In the genomic region with DNA sequence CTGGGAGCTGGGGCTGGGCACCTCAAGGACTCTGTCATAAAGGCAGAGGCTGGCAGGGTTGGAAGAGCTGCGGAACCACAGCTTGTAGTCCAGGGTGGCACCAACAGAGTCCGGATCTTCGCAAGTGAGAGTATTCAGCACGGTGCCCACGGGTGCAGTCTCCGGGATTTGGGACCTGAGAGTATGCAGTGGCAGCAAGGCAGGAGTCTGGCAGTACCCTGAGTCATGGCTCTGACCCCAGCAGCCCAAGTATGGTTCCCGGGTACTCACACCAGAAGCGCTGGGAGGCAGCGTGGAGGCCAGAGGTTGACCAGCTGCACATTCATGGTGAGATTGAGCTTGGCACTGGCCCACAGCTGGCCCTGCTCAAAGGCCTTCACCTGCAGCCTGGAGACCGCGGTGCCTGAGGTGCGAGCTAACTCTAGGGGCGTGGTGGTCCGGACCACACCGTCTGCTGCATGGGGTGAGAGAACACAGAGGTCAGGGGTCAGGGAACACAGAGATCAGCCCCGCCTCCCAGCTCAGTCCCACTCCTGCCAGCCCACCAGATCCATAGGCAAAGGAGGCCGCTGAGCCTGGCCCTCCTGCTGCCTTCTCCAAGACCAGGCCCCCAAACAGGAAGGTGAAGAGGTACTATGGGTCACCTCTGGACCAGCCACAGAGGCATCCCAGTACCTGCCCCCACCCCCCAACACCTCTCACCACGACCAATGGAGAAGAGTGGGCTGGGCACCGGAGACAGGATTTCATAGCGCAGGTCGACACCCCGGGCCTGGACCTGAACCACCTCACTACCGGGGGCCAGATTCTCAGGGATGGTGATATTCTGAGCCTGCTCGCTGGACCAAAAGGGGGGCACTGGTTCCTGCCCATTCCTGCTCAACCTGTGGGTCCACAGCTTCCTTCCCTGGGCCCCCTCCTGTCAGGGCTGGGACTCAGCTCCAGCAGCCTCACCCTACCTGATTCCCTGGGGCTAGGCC, we compare ENCODE assay signal across 1 cellular context.
TF ChIP-seq lines count a peak whose summit lies in the region.

No MANE protein-coding gene starts in this region.

TF ChIP-seq in HepG2, 621 proteins besides CTCF, POLR2A, EP300 and RAD21 (continued from another document):
- TF ChIP-seq, protein P1, sequence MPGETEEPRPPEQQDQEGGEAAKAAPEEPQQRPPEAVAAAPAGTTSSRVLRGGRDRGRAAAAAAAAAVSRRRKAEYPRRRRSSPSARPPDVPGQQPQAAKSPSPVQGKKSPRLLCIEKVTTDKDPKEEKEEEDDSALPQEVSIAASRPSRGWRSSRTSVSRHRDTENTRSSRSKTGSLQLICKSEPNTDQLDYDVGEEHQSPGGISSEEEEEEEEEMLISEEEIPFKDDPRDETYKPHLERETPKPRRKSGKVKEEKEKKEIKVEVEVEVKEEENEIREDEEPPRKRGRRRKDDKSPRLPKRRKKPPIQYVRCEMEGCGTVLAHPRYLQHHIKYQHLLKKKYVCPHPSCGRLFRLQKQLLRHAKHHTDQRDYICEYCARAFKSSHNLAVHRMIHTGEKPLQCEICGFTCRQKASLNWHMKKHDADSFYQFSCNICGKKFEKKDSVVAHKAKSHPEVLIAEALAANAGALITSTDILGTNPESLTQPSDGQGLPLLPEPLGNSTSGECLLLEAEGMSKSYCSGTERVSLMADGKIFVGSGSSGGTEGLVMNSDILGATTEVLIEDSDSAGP (CRISPR knock-in tag; IDR thresholded peaks at IDR 0.05; ENCODE audit: borderline replicate concordance): 0 out of 2 replicates have a peak, but pooled peaks have one; percentile 2
- TF ChIP-seq ZKSCAN5 (CRISPR knock-in tag; IDR thresholded peaks at IDR 0.05) (no peak), HNF4A (CRISPR knock-in tag; IDR thresholded peaks at IDR 0.05) (peak; percentile 49), NR2F1 (CRISPR knock-in tag; IDR thresholded peaks at IDR 0.05) (peak in 1 of 2 experiments; percentile 43; a peak in 1 of 4 replicates), SMYD3 (CRISPR knock-in tag; IDR thresholded peaks at IDR 0.05) (no peak), ZFX (CRISPR knock-in tag; IDR thresholded peaks at IDR 0.05; ENCODE audit: low read depth) (peak; percentile 43; the same call in 1 of the 2 replicates), SYNCRIP (IDR thresholded peaks at IDR 0.05; ENCODE audit: insufficient read depth, low read depth, low read length) (no peak), ATAD3A (CRISPR knock-in tag; IDR thresholded peaks at IDR 0.05) (no peak), MYC (CRISPR knock-in tag; IDR thresholded peaks at IDR 0.05; ENCODE audit: borderline replicate concordance) (peak; percentile 45; the same call in 1 of the 2 replicates), ZFAT (CRISPR knock-in tag; conservative IDR thresholded peaks at IDR 0.05) (no peak), ZBTB3 (CRISPR knock-in tag; IDR thresholded peaks at IDR 0.05; ENCODE audit: borderline replicate concordance, low read depth) (no peak), ZNF3 (CRISPR knock-in tag; IDR thresholded peaks at IDR 0.05) (no peak), CENPT (CRISPR knock-in tag; IDR thresholded peaks at IDR 0.05; ENCODE audit: low read depth) (no peak), ETV5 (CRISPR knock-in tag; IDR thresholded peaks at IDR 0.05; ENCODE audit: borderline replicate concordance) (no peak), MAZ (IDR thresholded peaks at IDR 0.05; ENCODE audit: borderline replicate concordance, low read depth, low read length) (no peak), MAZ (CRISPR knock-in tag; IDR thresholded peaks at IDR 0.05; ENCODE audit: low read depth) (no peak), HMGA1 (CRISPR knock-in tag; conservative IDR thresholded peaks at IDR 0.05) (no peak), CBX2 (IDR thresholded peaks at IDR 0.05; ENCODE audit: low read depth, low read length) (no peak), CBX2 (CRISPR knock-in tag; IDR thresholded peaks at IDR 0.05; ENCODE audit: low read depth) (no peak), CHCHD3 (CRISPR knock-in tag; IDR thresholded peaks at IDR 0.05) (no peak), SATB2 (CRISPR knock-in tag; IDR thresholded peaks at IDR 0.05) (no peak), NBN (conservative IDR thresholded peaks at IDR 0.05) (no peak)
- TF ChIP-seq, protein P2, sequence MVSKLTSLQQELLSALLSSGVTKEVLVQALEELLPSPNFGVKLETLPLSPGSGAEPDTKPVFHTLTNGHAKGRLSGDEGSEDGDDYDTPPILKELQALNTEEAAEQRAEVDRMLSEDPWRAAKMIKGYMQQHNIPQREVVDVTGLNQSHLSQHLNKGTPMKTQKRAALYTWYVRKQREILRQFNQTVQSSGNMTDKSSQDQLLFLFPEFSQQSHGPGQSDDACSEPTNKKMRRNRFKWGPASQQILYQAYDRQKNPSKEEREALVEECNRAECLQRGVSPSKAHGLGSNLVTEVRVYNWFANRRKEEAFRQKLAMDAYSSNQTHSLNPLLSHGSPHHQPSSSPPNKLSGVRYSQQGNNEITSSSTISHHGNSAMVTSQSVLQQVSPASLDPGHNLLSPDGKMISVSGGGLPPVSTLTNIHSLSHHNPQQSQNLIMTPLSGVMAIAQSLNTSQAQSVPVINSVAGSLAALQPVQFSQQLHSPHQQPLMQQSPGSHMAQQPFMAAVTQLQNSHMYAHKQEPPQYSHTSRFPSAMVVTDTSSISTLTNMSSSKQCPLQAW (CRISPR knock-in tag; IDR thresholded peaks at IDR 0.05): no peak
- TF ChIP-seq, protein P3, sequence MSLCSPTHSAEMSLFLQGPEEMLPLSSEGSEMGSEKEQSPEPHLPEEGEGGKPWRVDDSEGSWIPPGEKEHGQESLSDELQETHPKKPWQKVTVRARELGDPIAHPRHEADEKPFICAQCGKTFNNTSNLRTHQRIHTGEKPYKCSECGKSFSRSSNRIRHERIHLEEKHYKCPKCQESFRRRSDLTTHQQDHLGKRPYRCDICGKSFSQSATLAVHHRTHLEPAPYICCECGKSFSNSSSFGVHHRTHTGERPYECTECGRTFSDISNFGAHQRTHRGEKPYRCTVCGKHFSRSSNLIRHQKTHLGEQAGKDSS (CRISPR knock-in tag; IDR thresholded peaks at IDR 0.05; ENCODE audit: borderline replicate concordance, low read depth): no peak
- TF ChIP-seq, protein P4, sequence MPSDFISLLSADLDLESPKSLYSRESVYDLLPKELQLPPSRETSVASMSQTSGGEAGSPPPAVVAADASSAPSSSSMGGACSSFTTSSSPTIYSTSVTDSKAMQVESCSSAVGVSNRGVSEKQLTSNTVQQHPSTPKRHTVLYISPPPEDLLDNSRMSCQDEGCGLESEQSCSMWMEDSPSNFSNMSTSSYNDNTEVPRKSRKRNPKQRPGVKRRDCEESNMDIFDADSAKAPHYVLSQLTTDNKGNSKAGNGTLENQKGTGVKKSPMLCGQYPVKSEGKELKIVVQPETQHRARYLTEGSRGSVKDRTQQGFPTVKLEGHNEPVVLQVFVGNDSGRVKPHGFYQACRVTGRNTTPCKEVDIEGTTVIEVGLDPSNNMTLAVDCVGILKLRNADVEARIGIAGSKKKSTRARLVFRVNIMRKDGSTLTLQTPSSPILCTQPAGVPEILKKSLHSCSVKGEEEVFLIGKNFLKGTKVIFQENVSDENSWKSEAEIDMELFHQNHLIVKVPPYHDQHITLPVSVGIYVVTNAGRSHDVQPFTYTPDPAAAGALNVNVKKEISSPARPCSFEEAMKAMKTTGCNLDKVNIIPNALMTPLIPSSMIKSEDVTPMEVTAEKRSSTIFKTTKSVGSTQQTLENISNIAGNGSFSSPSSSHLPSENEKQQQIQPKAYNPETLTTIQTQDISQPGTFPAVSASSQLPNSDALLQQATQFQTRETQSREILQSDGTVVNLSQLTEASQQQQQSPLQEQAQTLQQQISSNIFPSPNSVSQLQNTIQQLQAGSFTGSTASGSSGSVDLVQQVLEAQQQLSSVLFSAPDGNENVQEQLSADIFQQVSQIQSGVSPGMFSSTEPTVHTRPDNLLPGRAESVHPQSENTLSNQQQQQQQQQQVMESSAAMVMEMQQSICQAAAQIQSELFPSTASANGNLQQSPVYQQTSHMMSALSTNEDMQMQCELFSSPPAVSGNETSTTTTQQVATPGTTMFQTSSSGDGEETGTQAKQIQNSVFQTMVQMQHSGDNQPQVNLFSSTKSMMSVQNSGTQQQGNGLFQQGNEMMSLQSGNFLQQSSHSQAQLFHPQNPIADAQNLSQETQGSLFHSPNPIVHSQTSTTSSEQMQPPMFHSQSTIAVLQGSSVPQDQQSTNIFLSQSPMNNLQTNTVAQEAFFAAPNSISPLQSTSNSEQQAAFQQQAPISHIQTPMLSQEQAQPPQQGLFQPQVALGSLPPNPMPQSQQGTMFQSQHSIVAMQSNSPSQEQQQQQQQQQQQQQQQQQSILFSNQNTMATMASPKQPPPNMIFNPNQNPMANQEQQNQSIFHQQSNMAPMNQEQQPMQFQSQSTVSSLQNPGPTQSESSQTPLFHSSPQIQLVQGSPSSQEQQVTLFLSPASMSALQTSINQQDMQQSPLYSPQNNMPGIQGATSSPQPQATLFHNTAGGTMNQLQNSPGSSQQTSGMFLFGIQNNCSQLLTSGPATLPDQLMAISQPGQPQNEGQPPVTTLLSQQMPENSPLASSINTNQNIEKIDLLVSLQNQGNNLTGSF (CRISPR knock-in tag; IDR thresholded peaks at IDR 0.05): no peak
- TF ChIP-seq, protein P5, sequence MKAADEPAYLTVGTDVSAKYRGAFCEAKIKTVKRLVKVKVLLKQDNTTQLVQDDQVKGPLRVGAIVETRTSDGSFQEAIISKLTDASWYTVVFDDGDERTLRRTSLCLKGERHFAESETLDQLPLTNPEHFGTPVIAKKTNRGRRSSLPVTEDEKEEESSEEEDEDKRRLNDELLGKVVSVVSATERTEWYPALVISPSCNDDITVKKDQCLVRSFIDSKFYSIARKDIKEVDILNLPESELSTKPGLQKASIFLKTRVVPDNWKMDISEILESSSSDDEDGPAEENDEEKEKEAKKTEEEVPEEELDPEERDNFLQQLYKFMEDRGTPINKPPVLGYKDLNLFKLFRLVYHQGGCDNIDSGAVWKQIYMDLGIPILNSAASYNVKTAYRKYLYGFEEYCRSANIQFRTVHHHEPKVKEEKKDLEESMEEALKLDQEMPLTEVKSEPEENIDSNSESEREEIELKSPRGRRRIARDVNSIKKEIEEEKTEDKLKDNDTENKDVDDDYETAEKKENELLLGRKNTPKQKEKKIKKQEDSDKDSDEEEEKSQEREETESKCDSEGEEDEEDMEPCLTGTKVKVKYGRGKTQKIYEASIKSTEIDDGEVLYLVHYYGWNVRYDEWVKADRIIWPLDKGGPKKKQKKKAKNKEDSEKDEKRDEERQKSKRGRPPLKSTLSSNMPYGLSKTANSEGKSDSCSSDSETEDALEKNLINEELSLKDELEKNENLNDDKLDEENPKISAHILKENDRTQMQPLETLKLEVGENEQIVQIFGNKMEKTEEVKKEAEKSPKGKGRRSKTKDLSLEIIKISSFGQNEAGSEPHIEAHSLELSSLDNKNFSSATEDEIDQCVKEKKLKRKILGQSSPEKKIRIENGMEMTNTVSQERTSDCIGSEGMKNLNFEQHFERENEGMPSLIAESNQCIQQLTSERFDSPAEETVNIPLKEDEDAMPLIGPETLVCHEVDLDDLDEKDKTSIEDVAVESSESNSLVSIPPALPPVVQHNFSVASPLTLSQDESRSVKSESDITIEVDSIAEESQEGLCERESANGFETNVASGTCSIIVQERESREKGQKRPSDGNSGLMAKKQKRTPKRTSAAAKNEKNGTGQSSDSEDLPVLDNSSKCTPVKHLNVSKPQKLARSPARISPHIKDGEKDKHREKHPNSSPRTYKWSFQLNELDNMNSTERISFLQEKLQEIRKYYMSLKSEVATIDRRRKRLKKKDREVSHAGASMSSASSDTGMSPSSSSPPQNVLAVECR (CRISPR knock-in tag; IDR thresholded peaks at IDR 0.05; ENCODE audit: borderline replicate concordance): peak; percentile 30; the same call in 1 of the 2 replicates
- TF ChIP-seq, protein P6, sequence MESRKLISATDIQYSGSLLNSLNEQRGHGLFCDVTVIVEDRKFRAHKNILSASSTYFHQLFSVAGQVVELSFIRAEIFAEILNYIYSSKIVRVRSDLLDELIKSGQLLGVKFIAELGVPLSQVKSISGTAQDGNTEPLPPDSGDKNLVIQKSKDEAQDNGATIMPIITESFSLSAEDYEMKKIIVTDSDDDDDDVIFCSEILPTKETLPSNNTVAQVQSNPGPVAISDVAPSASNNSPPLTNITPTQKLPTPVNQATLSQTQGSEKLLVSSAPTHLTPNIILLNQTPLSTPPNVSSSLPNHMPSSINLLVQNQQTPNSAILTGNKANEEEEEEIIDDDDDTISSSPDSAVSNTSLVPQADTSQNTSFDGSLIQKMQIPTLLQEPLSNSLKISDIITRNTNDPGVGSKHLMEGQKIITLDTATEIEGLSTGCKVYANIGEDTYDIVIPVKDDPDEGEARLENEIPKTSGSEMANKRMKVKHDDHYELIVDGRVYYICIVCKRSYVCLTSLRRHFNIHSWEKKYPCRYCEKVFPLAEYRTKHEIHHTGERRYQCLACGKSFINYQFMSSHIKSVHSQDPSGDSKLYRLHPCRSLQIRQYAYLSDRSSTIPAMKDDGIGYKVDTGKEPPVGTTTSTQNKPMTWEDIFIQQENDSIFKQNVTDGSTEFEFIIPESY (CRISPR knock-in tag; IDR thresholded peaks at IDR 0.05): no peak
- TF ChIP-seq, protein P7, sequence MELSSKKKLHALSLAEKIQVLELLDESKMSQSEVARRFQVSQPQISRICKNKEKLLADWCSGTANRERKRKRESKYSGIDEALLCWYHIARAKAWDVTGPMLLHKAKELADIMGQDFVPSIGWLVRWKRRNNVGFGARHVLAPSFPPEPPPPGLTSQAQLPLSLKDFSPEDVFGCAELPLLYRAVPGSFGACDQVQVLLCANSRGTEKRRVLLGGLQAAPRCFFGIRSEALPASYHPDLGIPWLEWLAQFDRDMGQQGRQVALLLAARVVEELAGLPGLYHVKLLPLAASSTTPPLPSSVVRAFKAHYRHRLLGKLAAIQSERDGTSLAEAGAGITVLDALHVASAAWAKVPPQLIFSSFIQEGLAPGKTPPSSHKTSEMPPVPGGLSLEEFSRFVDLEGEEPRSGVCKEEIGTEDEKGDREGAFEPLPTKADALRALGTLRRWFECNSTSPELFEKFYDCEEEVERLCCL (CRISPR knock-in tag; IDR thresholded peaks at IDR 0.05; ENCODE audit: borderline replicate concordance): no peak
- TF ChIP-seq, protein P8, sequence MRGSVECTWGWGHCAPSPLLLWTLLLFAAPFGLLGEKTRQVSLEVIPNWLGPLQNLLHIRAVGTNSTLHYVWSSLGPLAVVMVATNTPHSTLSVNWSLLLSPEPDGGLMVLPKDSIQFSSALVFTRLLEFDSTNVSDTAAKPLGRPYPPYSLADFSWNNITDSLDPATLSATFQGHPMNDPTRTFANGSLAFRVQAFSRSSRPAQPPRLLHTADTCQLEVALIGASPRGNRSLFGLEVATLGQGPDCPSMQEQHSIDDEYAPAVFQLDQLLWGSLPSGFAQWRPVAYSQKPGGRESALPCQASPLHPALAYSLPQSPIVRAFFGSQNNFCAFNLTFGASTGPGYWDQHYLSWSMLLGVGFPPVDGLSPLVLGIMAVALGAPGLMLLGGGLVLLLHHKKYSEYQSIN (CRISPR knock-in tag; IDR thresholded peaks at IDR 0.05; ENCODE audit: borderline replicate concordance): no peak
TF ChIP-seq in HepG2: peak in this region for 19.
